ENCODE assay signal across 8 cellular contexts in genomic region chr15:94174399-94174802, GRCh38. TPM values are rescaled to one million over a fixed set of nuclear protein-coding genes. Genes with fewer than 3 reads are reported as not detected.
DNase-seq lines count a peak whose midpoint lies in the region; ATAC-seq and TF ChIP-seq lines count a peak whose summit lies in the region.

No MANE protein-coding gene starts in this region.

- no peak overlapping the region for H3K4me3 ChIP-seq in Peyer's patch

- no peaks in the 10 kb centered on the region for H3K36me3 ChIP-seq in Peyer's patch

- no peaks in the 10 kb centered on the region for H3K9me3 ChIP-seq in Peyer's patch
- no peaks in the 10 kb centered on the region for H3K9me3 ChIP-seq in CD4-positive, alpha-beta T cell (ENCODE audit: control insufficient read depth, low read length)

- intact Hi-C loops in CD4-positive, alpha-beta T cell (cut with DNase I, micrococcal nuclease): loop anchor here in 1 of 2 experiments (5.0 kb wide), 1 partner anchor 58 kb away; the partner anchor contains the start of gene MCTP2

- no peaks in the 10 kb centered on the region for H3K27me3 ChIP-seq in Peyer's patch
- no peaks in the 10 kb centered on the region for H3K27me3 ChIP-seq in CD4-positive, alpha-beta T cell (ENCODE audit: control insufficient read depth, insufficient read depth, low read length)

- DNase-seq in GM04504 (ENCODE audit: low read depth): peak; percentile 5
- peak; percentile 85 for DNase-seq in HT1080 (ENCODE audit: low read depth)
- DNase-seq in astrocyte of the hippocampus (ENCODE audit: low read depth, low spot score): peak; percentile 35
- DNase-seq in Peyer's patch: no peak
- DNase-seq in T-helper 9 cell: no peak
- no peak for DNase-seq in CD4-positive, alpha-beta T cell
- no peak for DNase-seq in iPS-NIHi7 (ENCODE audit: extremely low spot score)

- no peaks in the 10 kb centered on the region for H3K9me3 Mint-ChIP-seq in CD4-positive, alpha-beta T cell

- peak; percentile 97 for ATAC-seq in GM21423 (IDR thresholded peaks at IDR 0.05; ENCODE audit: unreplicated experiment)
- ATAC-seq in CD4-positive, alpha-beta T cell (ENCODE audit: poor library complexity): no peak

- no peaks in the 10 kb centered on the region for H3K27me3 Mint-ChIP-seq in CD4-positive, alpha-beta T cell

- POLR2A ChIA-PET in CD4-positive, alpha-beta T cell (lab: Charles Lee): no interaction called here

- no peak for TF ChIP-seq POLR2A in Peyer's patch (IDR thresholded peaks at IDR 0.05)

- no peak for TF ChIP-seq CTCF in Peyer's patch (IDR thresholded peaks at IDR 0.05)
- no peak for TF ChIP-seq CTCF in CD4-positive, alpha-beta T cell (IDR thresholded peaks at IDR 0.05)

- H3K27ac Mint-ChIP-seq in CD4-positive, alpha-beta T cell: no peak overlapping the region

- no peak overlapping the region for H3K4me3 Mint-ChIP-seq in CD4-positive, alpha-beta T cell

- H3K4me1 Mint-ChIP-seq in CD4-positive, alpha-beta T cell (ENCODE audit: low read depth): no peaks in the 10 kb centered on the region

- H3K27ac ChIP-seq in Peyer's patch: no peak overlapping the region
- H3K27ac ChIP-seq in CD4-positive, alpha-beta T cell (ENCODE audit: low read depth, low read length): no peak overlapping the region

- H3K4me1 ChIP-seq in Peyer's patch: peaks cover 0 to 3% (median 0%) of the 10 kb centered on the region in 4 donors

- H3K36me3 Mint-ChIP-seq in CD4-positive, alpha-beta T cell (ENCODE audit: low read depth): no peaks in the 10 kb centered on the region

- CTCF ChIA-PET in CD4-positive, alpha-beta T cell (lab: Charles Lee): no interaction called here

RNA-seq across cellular contexts. Expression of gene MCTP2, which starts 57.0 kb away (rescaled TPM):
- 0.82 and 1.1 TPM in 2 replicates for total RNA-seq in HT1080 (2014; rRNA removed; shearing (Covaris generic))
- 1.8 TPM in 2 replicates for polyA plus RNA-seq in HT1080 (2015; cell fraction: cytosol; rRNA removed)
- polyA plus RNA-seq in HT1080 (2015; cell fraction: nucleus; rRNA removed): 4.8 and 9.9 TPM in 2 replicates
- 100 to 1,000 TPM in 1 of 4 donors, 10 to 100 TPM in 3; 40.8 to 241 (median 74.0) TPM for total RNA-seq in Peyer's patch
- total RNA-seq in CD4-positive, alpha-beta T cell: 10 to 100 TPM in 1 of 2 experiments, 1 to 10 TPM in 1; 8.0 to 10.8 TPM

Comparison
In these comparisons a context has a peak if more than half of its experiments do, and no peak if none do; other contexts are left out.
1. DNase-seq: peak in GM04504 (single experiment), HT1080 (single experiment) and astrocyte of the hippocampus (single experiment); none in Peyer's patch (0 of 3), T-helper 9 cell (single experiment), CD4-positive, alpha-beta T cell (0 of 10) and iPS-NIHi7 (single experiment).